Comparison of ENCODE assay signal across 1 cellular context in genomic region chr11:121334973-121335711, GRCh38.
TF ChIP-seq lines count a peak whose summit lies in the region.

No MANE protein-coding gene starts in this region.

TF ChIP-seq in H1, 55 proteins besides CTCF, POLR2A, EP300 and RAD21 (continued from another document):
- TF ChIP-seq TAF7 (optimal IDR thresholded peaks at IDR 0.05; ENCODE audit: borderline replicate concordance, low read depth, low read length) (no peak), ZNF274 (IDR thresholded peaks at IDR 0.05; ENCODE audit: borderline replicate concordance, extremely low read depth, low read length) (no peak), MAFK (IDR thresholded peaks at IDR 0.05; ENCODE audit: low read depth, low read length) (no peak), JUN (IDR thresholded peaks at IDR 0.05; ENCODE audit: low read depth, low read length) (no peak), SP2 (IDR thresholded peaks at IDR 0.05; ENCODE audit: low read length) (no peak), POLR2AphosphoS5 (IDR thresholded peaks at IDR 0.05; ENCODE audit: low read depth, low read length) (no peak), KDM5A (IDR thresholded peaks at IDR 0.05; ENCODE audit: low read length) (no peak), RFX5 (IDR thresholded peaks at IDR 0.05; ENCODE audit: borderline replicate concordance, low read depth, low read length) (no peak), CREB1 (IDR thresholded peaks at IDR 0.05) (no peak), SUZ12 (IDR thresholded peaks at IDR 0.05; ENCODE audit: low read length) (no peak), SAP30 (IDR thresholded peaks at IDR 0.05; ENCODE audit: insufficient read depth, insufficient replicate concordance, low read length) (no peak), TCF12 (IDR thresholded peaks at IDR 0.05; ENCODE audit: low read depth, low read length) (no peak), RNF2 (IDR thresholded peaks at IDR 0.05; ENCODE audit: borderline replicate concordance, low read depth, low read length, missing control alignments, poor library complexity, severe bottlenecking) (no peak)
